In genomic region chr13:23731709-23732108, GRCh38 we compare ENCODE assay signal across 28 cellular contexts.
"Had no signal": no experiment of that assay in that cellular context is flagged by ENCODE, and none has a peak within 500 bp of the region (broad histone marks: within the 10 kb centered on the region; RNA-seq: fewer than 3 reads in every experiment).

No MANE protein-coding gene starts in this region.

- H3K4me1 Mint-ChIP-seq: immature natural killer cell; naive thymus-derived CD4-positive, alpha-beta T cell; stimulated activated memory B cell treated with anti-CD40 and anti-IgM and Interleukin-4, amounts not matched to agents 10 μg/mL and 1 μg/mL and 100 μg/mL, for 72 hours; stimulated activated naive CD8-positive, alpha-beta T cell treated with anti-CD3 and anti-CD28 coated beads, Interleukin-15, amount 100 ng/mL, for 72 hours had no signal

- H3K27ac Mint-ChIP-seq: immature natural killer cell; mesothelial cell of epicardium; naive thymus-derived CD4-positive, alpha-beta T cell; natural killer cell treated with Interleukin-12 subunit alpha and Interleukin-12 subunit beta and Interleukin-15 and Interleukin-18, amount 100 ng/mL, for 72 hours; stimulated activated memory B cell treated with anti-CD40 and anti-IgM and Interleukin-4, amounts not matched to agents 10 μg/mL and 1 μg/mL and 100 μg/mL, for 72 hours; stimulated activated naive CD8-positive, alpha-beta T cell treated with anti-CD3 and anti-CD28 coated beads, Interleukin-15, amount 100 ng/mL, for 72 hours; type B pancreatic cell had no signal

- H3K36me3 ChIP-seq: left lung, prostate gland, uterus had no signal

- H3K9me3 Mint-ChIP-seq: immature natural killer cell; mesothelial cell of epicardium; naive thymus-derived CD4-positive, alpha-beta T cell; natural killer cell treated with Interleukin-12 subunit alpha and Interleukin-12 subunit beta and Interleukin-15 and Interleukin-18, amount 100 ng/mL, for 72 hours; stimulated activated memory B cell treated with anti-CD40 and anti-IgM and Interleukin-4, amounts not matched to agents 10 μg/mL and 1 μg/mL and 100 μg/mL, for 72 hours; stimulated activated naive CD8-positive, alpha-beta T cell treated with anti-CD3 and anti-CD28 coated beads, Interleukin-15, amount 100 ng/mL, for 72 hours; type B pancreatic cell had no signal

- H3K27me3 Mint-ChIP-seq: naive thymus-derived CD4-positive, alpha-beta T cell; natural killer cell treated with Interleukin-12 subunit alpha and Interleukin-12 subunit beta and Interleukin-15 and Interleukin-18, amount 100 ng/mL, for 72 hours; stimulated activated memory B cell treated with anti-CD40 and anti-IgM and Interleukin-4, amounts not matched to agents 10 μg/mL and 1 μg/mL and 100 μg/mL, for 72 hours; stimulated activated naive CD8-positive, alpha-beta T cell treated with anti-CD3 and anti-CD28 coated beads, Interleukin-15, amount 100 ng/mL, for 72 hours; type B pancreatic cell had no signal

- H3K4me3 Mint-ChIP-seq: immature natural killer cell; mesothelial cell of epicardium; naive thymus-derived CD4-positive, alpha-beta T cell; natural killer cell treated with Interleukin-12 subunit alpha and Interleukin-12 subunit beta and Interleukin-15 and Interleukin-18, amount 100 ng/mL, for 72 hours; stimulated activated memory B cell treated with anti-CD40 and anti-IgM and Interleukin-4, amounts not matched to agents 10 μg/mL and 1 μg/mL and 100 μg/mL, for 72 hours; stimulated activated naive CD8-positive, alpha-beta T cell treated with anti-CD3 and anti-CD28 coated beads, Interleukin-15, amount 100 ng/mL, for 72 hours; type B pancreatic cell had no signal

- H3K36me3 Mint-ChIP-seq: natural killer cell treated with Interleukin-12 subunit alpha and Interleukin-12 subunit beta and Interleukin-15 and Interleukin-18, amount 100 ng/mL, for 72 hours had no signal

- H3K27ac ChIP-seq: pancreas, spleen, tibial nerve, uterus had no signal

- DNase-seq: hypothalamus; immature natural killer cell; kidney; left colon; left lung; mesendoderm; naive thymus-derived CD4-positive, alpha-beta T cell; nucleus accumbens; pancreas; posterior cingulate gyrus; retina; right cardiac atrium; small intestine; spleen; stimulated activated CD4-positive, alpha-beta T cell treated with anti-CD3 and anti-CD28 coated beads, Interleukin-4, amount 100 ng/mL, for 24 hours; stimulated activated naive CD4-positive, alpha-beta T cell treated with Interleukin-2 at 50 U/mL for 16 hours; stimulated activated naive CD8-positive, alpha-beta T cell treated with anti-CD3 and anti-CD28 coated beads, Interleukin-15, amount 100 ng/mL, for 72 hours; substantia nigra; uterus had no signal

- H3K4me1 ChIP-seq: left lung, prostate gland, spleen, tibial nerve, uterus had no signal

- FAIRE-seq: islet of Langerhans, kidney, pancreas, small intestine had no signal

- H3K4me3 ChIP-seq: left lung, lung, pancreas, prostate gland, spleen, tibial nerve, uterus had no signal

- H3K9me3 ChIP-seq: left lung, pancreas, prostate gland, spleen, tibial nerve, uterus had no signal

- ATAC-seq: left colon; left lung; naive thymus-derived CD4-positive, alpha-beta T cell; natural killer cell treated with Interleukin-12 subunit alpha and Interleukin-12 subunit beta and Interleukin-15 and Interleukin-18, amount 100 ng/mL, for 72 hours; pancreas; right cardiac atrium; sciatic nerve; stimulated activated memory B cell treated with anti-CD40 and anti-IgM and Interleukin-4, amounts not matched to agents 10 μg/mL and 1 μg/mL and 100 μg/mL, for 72 hours; stimulated activated naive CD8-positive, alpha-beta T cell treated with anti-CD3 and anti-CD28 coated beads, Interleukin-15, amount 100 ng/mL, for 72 hours had no signal

- H3K27me3 ChIP-seq: left lung, pancreas, spleen, tibial nerve, uterus had no signal
